14 cellular contexts compared by ENCODE assay signal in the genomic region with DNA sequence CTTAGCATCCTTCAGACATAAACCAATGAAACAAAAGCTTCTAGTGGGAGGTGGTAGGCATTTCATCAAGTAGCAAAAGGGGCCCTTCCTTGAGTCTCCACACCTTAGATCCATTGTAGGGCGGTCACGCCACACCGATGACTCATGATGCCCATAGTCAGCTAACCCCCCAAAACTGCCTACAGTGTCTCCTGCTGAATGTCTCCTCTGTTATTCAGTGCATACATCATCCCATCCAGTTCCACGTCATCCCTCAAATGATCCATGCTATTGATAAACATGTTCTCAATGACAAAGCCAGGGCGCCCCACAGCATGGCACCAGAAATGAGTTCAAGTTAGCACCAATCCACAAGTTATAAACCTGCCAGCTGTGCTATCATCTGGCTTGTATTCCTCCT. TPM values are rescaled to one million over a fixed set of nuclear protein-coding genes. Genes with fewer than 3 reads are reported as not detected.
DNase-seq lines count a peak whose midpoint lies in the region; ATAC-seq and TF ChIP-seq lines count a peak whose summit lies in the region.
"Had no signal": no experiment of that assay in that cellular context is flagged by ENCODE, and none has a peak within 500 bp of the region (broad histone marks: within the 10 kb centered on the region; RNA-seq: fewer than 3 reads in every experiment).

No MANE protein-coding gene starts in this region.

- H3K9me2 ChIP-seq in Loucy (replicated peaks; ENCODE audit: low read depth, low read length): no peaks in the 10 kb centered on the region

- no peak for TF ChIP-seq CTCF in Loucy (conservative IDR thresholded peaks at IDR 0.05; ENCODE audit: low read length)

- no peak overlapping the region for H4K91ac ChIP-seq in trophoblast cell (ENCODE audit: low read depth, low read length)

- H3K18ac ChIP-seq in trophoblast cell (ENCODE audit: low read length): no peak overlapping the region

- no peak overlapping the region for H4K8ac ChIP-seq in trophoblast cell (ENCODE audit: low read depth, low read length)

- no peak overlapping the region for H3K4me3 Mint-ChIP-seq in activated CD4-positive, alpha-beta memory T cell treated with anti-CD3 and anti-CD28 coated beads, Interleukin-2, amount 10 ng/mL, durations not matched to agents 7 days and 5 days

- peaks cover 2% of the 10 kb centered on the region for H3K4me1 Mint-ChIP-seq in activated CD4-positive, alpha-beta memory T cell treated with anti-CD3 and anti-CD28 coated beads, Interleukin-2, amount 10 ng/mL, durations not matched to agents 7 days and 5 days

- no peak overlapping the region for H3K4ac ChIP-seq in trophoblast cell (ENCODE audit: low read depth, low read length)

- POLR2A ChIA-PET in activated CD4-positive, alpha-beta memory T cell treated with anti-CD3 and anti-CD28 coated beads, Interleukin-2, amount 10 ng/mL, durations not matched to agents 7 days and 5 days (lab: Charles Lee): interaction anchor here (1.0 to 1.7 kb wide), 3 partner anchors 34 to 57 kb away, joined by 3 to 16 read pairs (median 3); a partner anchor contains a TSS

- H3K27me3 Mint-ChIP-seq in activated CD4-positive, alpha-beta memory T cell treated with anti-CD3 and anti-CD28 coated beads, Interleukin-2, amount 10 ng/mL, durations not matched to agents 7 days and 5 days: peaks cover 32% of the 10 kb centered on the region

- H3K9ac ChIP-seq in Loucy (ENCODE audit: low read depth, low read length, poor library complexity, severe bottlenecking) (peak overlapping the region; percentile 34), trophoblast cell (ENCODE audit: low read length) (no peak overlapping the region)
- H3K9ac ChIP-seq: KMS-11 had no signal

- no peaks in the 10 kb centered on the region for H3K36me3 Mint-ChIP-seq in activated CD4-positive, alpha-beta memory T cell treated with anti-CD3 and anti-CD28 coated beads, Interleukin-2, amount 10 ng/mL, durations not matched to agents 7 days and 5 days (ENCODE audit: low read depth)

- H3K27me3 ChIP-seq in Loucy (ENCODE audit: insufficient read depth, low read length, poor library complexity, severe bottlenecking): no peaks in the 10 kb centered on the region
- no peaks in the 10 kb centered on the region for H3K27me3 ChIP-seq in trophoblast cell (ENCODE audit: insufficient read depth, low read length)

- H2AK5ac ChIP-seq in trophoblast cell (ENCODE audit: low read length): no peak overlapping the region

- H4K20me1 ChIP-seq in Loucy (ENCODE audit: insufficient read depth, low read length, poor library complexity, severe bottlenecking): no peaks in the 10 kb centered on the region

- WGBS in trophoblast cell (ENCODE audit: extremely low coverage, insufficient coverage, insufficient read length): no CpG with 5 or more reads among the region's 5 CpGs

- no peak overlapping the region for H3K27ac ChIP-seq in trophoblast cell (ENCODE audit: low read depth, low read length)
- H3K27ac ChIP-seq: HL-60, KMS-11 had no signal

- H3K79me2 ChIP-seq in Loucy (ENCODE audit: insufficient read depth, low read length) (no peaks in the 10 kb centered on the region), trophoblast cell (ENCODE audit: control insufficient read depth, insufficient read depth, low read length, poor library complexity) (no peaks in the 10 kb centered on the region)

- H3K23ac ChIP-seq in trophoblast cell (ENCODE audit: low read length): no peak overlapping the region

- in situ Hi-C loops in Caki2 (cut with HindIII; ENCODE audit: low pct_unique_long_range_greater_than_20kb, low sequenced_read_pairs): no loop called here

- H3K14ac ChIP-seq in trophoblast cell (ENCODE audit: low read length): no peak overlapping the region

- no peak overlapping the region for H3K27ac Mint-ChIP-seq in activated CD4-positive, alpha-beta memory T cell treated with anti-CD3 and anti-CD28 coated beads, Interleukin-2, amount 10 ng/mL, durations not matched to agents 7 days and 5 days

- H3K9me3 ChIP-seq in Loucy (ENCODE audit: insufficient read depth, low read depth, low read length) (no peaks in the 10 kb centered on the region), trophoblast cell (ENCODE audit: insufficient read depth, low read depth, low read length) (peaks cover 1% of the 10 kb centered on the region)
- H3K9me3 ChIP-seq: HAP-1 had no signal

- no peak overlapping the region for H3K4me2 ChIP-seq in Loucy (ENCODE audit: low read depth, low read length, poor library complexity, severe bottlenecking)
- H3K4me2 ChIP-seq in trophoblast cell (ENCODE audit: low read length): no peak overlapping the region
- H3K4me2 ChIP-seq: KMS-11 had no signal

- no peaks in the 10 kb centered on the region for H3K9me3 Mint-ChIP-seq in activated CD4-positive, alpha-beta memory T cell treated with anti-CD3 and anti-CD28 coated beads, Interleukin-2, amount 10 ng/mL, durations not matched to agents 7 days and 5 days

- DNase-seq in Caki2 (ENCODE audit: low read depth) (peak; percentile 12), glomerular visceral epithelial cell (ENCODE audit: extremely low spot score) (peak; percentile 62), trophoblast cell (no peak), HPDE6-E6E7 (ENCODE audit: extremely low spot score) (no peak), Right ventricle myocardium inferior (ENCODE audit: missing footprints) (no peak), COLO829 (ENCODE audit: low spot score) (no peak)
- DNase-seq in activated CD4-positive, alpha-beta memory T cell treated with anti-CD3 and anti-CD28 coated beads, Interleukin-2, amount 10 ng/mL, durations not matched to agents 7 days and 5 days: no peak
- DNase-seq: DMS153, DMS79 treated with DMSO at 0.1 percent for 48 hours, GOT3 had no signal

- H2BK5ac ChIP-seq in trophoblast cell (ENCODE audit: low read depth, low read length, poor library complexity): no peak overlapping the region

- H4K12ac ChIP-seq in trophoblast cell (ENCODE audit: low read depth, low read length): no peak overlapping the region

- no peak overlapping the region for H2AFZ ChIP-seq in Loucy (ENCODE audit: low read length)
- no peak overlapping the region for H2AFZ ChIP-seq in trophoblast cell (ENCODE audit: insufficient read depth, low read length, poor library complexity)

- H2BK120ac ChIP-seq in trophoblast cell (ENCODE audit: insufficient read depth, low read length, poor library complexity): no peak overlapping the region

- intact Hi-C loops in Right ventricle myocardium inferior (cut with DNase I): loop anchor here (2.0 to 10.0 kb wide), 4 partner anchors 57 to 550 kb away; a partner anchor contains a TSS

- peaks cover 7% of the 10 kb centered on the region for H3K79me1 ChIP-seq in trophoblast cell (ENCODE audit: low read length)

- CTCF ChIA-PET in activated CD4-positive, alpha-beta memory T cell treated with anti-CD3 and anti-CD28 coated beads, Interleukin-2, amount 10 ng/mL, durations not matched to agents 7 days and 5 days (lab: Charles Lee): interaction anchor here (0.6 to 5.6 kb wide), 25 partner anchors 9 to 574 kb away, joined by 3 to 205 read pairs (median 5); a partner anchor contains a TSS

- H3F3A ChIP-seq in Loucy (ENCODE audit: low read depth): no peaks in the 10 kb centered on the region

- H2BK12ac ChIP-seq in trophoblast cell (ENCODE audit: low read length): peak overlapping the region; percentile 0

- H3K4me3 ChIP-seq in Loucy (ENCODE audit: low read length, poor library complexity, severe bottlenecking): no peak overlapping the region
- H3K4me3 ChIP-seq in trophoblast cell (ENCODE audit: low read depth, low read length): no peak overlapping the region
- H3K4me3 ChIP-seq: HAP-1 had no signal

- peaks cover 28% of the 10 kb centered on the region for H3K4me1 ChIP-seq in Loucy (ENCODE audit: insufficient read depth, low read length, poor library complexity, severe bottlenecking)
- H3K4me1 ChIP-seq in trophoblast cell (ENCODE audit: control insufficient read depth in 1 of 2, insufficient read depth in 2 of 2, low read length in 2 of 2): peaks cover 4% of the 10 kb centered on the region in 2 experiments
- H3K4me1 ChIP-seq: HAP-1 had no signal

- ATAC-seq in Right ventricle myocardium inferior: no peak

- H3K36me3 ChIP-seq in Loucy (ENCODE audit: insufficient read depth, low read length) (no peaks in the 10 kb centered on the region), trophoblast cell (ENCODE audit: control insufficient read depth in 1 of 2, insufficient read depth in 2 of 2, low read length in 2 of 2) (no peaks in the 10 kb centered on the region)
- H3K36me3 ChIP-seq: HAP-1 had no signal

RNA-seq across cellular contexts. Expression of a gene that starts 57.4 kb away (rescaled TPM):
- total RNA-seq in Caki2 (2014; rRNA removed; shearing (Covaris generic); ENCODE audit: low replicate concordance): 24.1 and 27.2 TPM in 2 replicates
- polyA plus RNA-seq in trophoblast cell (2013): 301 and 313 TPM in 2 replicates
- total RNA-seq in activated CD4-positive, alpha-beta memory T cell treated with anti-CD3 and anti-CD28 coated beads, Interleukin-2, amount 10 ng/mL, durations not matched to agents 7 days and 5 days: 1 to 10 TPM; 2.5 to 2.7 TPM
- total RNA-seq in Right ventricle myocardium inferior: 30.5 TPM

Comparison
In these comparisons a context has a peak if more than half of its experiments do, and no peak if none do; other contexts are left out.
1. DNase-seq: peak in Caki2 (single experiment) and glomerular visceral epithelial cell (single experiment); none in trophoblast cell (0 of 2), HPDE6-E6E7 (single experiment), activated CD4-positive, alpha-beta memory T cell treated with anti-CD3 and anti-CD28 coated beads, Interleukin-2, amount 10 ng/mL, durations not matched to agents 7 days and 5 days (single experiment), Right ventricle myocardium inferior (single experiment) and COLO829 (single experiment).